8 cellular contexts compared by ENCODE assay signal in genomic region chr17:31392002-31392855, GRCh38. TPM values are rescaled to one million over a fixed set of nuclear protein-coding genes. Genes with fewer than 3 reads are reported as not detected.
DNase-seq lines count a peak whose midpoint lies in the region; ATAC-seq, FAIRE-seq and TF ChIP-seq lines count a peak whose summit lies in the region.

No MANE protein-coding gene starts in this region.

- FAIRE-seq in endothelial cell of umbilical vein (lab: Jason Lieb, UNC) = no peak

- H3K4me1 Mint-ChIP-seq in Caco-2 (ENCODE audit: low read depth, unreplicated experiment) = no peaks in the 10 kb centered on the region

- WGBS in trophoblast cell (ENCODE audit: extremely low coverage, insufficient coverage, insufficient read length) = no CpG with 5 or more reads among the region's 52 CpGs

- H4K8ac ChIP-seq in trophoblast cell (ENCODE audit: low read depth, low read length) = no peak overlapping the region

- H3K27ac Mint-ChIP-seq in Caco-2 (ENCODE audit: unreplicated experiment) = no peak overlapping the region

- no peak overlapping the region for H2BK12ac ChIP-seq in trophoblast cell (ENCODE audit: low read length)

- no peaks in the 10 kb centered on the region for H4K20me1 ChIP-seq in endothelial cell of umbilical vein (replicated peaks; ENCODE audit: control insufficient read depth, extremely low read depth, insufficient read depth, low read length)

- no peaks in the 10 kb centered on the region for H3K4me1 ChIP-seq in Caco-2
- no peaks in the 10 kb centered on the region for H3K4me1 ChIP-seq in endothelial cell of umbilical vein (ENCODE audit: control insufficient read depth, extremely low read depth, insufficient read depth, low read length)
- peaks cover 3 to 7% of the 10 kb centered on the region in 2 experiments for H3K4me1 ChIP-seq in trophoblast cell (ENCODE audit: control insufficient read depth in 1 of 2, insufficient read depth in 2 of 2, low read length in 2 of 2)

- peak overlapping the region; percentile 30 for H3K4me3 ChIP-seq in Caco-2 (ENCODE audit: low read depth, low read length)
- peak overlapping the region in 1 of 3 experiments; percentile 14 for H3K4me3 ChIP-seq in endothelial cell of umbilical vein (replicated peaks in 1 of 3; ENCODE audit: insufficient read depth in 1 of 3, low read depth in 1 of 3, low read length in 3 of 3)
- peak overlapping the region; percentile 68 for H3K4me3 ChIP-seq in trophoblast cell (ENCODE audit: low read depth, low read length)

- no peak overlapping the region for H4K12ac ChIP-seq in trophoblast cell (ENCODE audit: low read depth, low read length)

- H3K4ac ChIP-seq in trophoblast cell (ENCODE audit: low read depth, low read length) = no peak overlapping the region

- no peaks in the 10 kb centered on the region for H3K9me3 Mint-ChIP-seq in Caco-2 (ENCODE audit: unreplicated experiment)

- H4K91ac ChIP-seq in trophoblast cell (ENCODE audit: low read depth, low read length) = no peak overlapping the region

- H3K14ac ChIP-seq in trophoblast cell (ENCODE audit: low read length) = no peak overlapping the region

- H2BK120ac ChIP-seq in trophoblast cell (ENCODE audit: insufficient read depth, low read length, poor library complexity) = no peak overlapping the region

- no peak overlapping the region for H2BK5ac ChIP-seq in trophoblast cell (ENCODE audit: low read depth, low read length, poor library complexity)

- H3K18ac ChIP-seq in trophoblast cell (ENCODE audit: low read length) = no peak overlapping the region

- peak overlapping the region; percentile 12 for H3K4me2 ChIP-seq in endothelial cell of umbilical vein (ENCODE audit: insufficient read depth, low read length)
- peak overlapping the region; percentile 76 for H3K4me2 ChIP-seq in trophoblast cell (ENCODE audit: low read length)

- no peaks in the 10 kb centered on the region for H3K79me2 ChIP-seq in endothelial cell of umbilical vein (ENCODE audit: control insufficient read depth, insufficient read depth, low read length)
- H3K79me2 ChIP-seq in trophoblast cell (ENCODE audit: control insufficient read depth, insufficient read depth, low read length, poor library complexity) = no peaks in the 10 kb centered on the region

- H3K27ac ChIP-seq in endothelial cell of umbilical vein (ENCODE audit: insufficient read depth, low read depth, low read length) = no peak overlapping the region
- no peak overlapping the region for H3K27ac ChIP-seq in trophoblast cell (ENCODE audit: low read depth, low read length)

- ATAC-seq in GM19467 (IDR thresholded peaks at IDR 0.05; ENCODE audit: unreplicated experiment) (no peak), GM18498 (IDR thresholded peaks at IDR 0.05; ENCODE audit: unreplicated experiment) (no peak)

- peaks cover 2% of the 10 kb centered on the region for H3K27me3 ChIP-seq in Caco-2 (replicated peaks; ENCODE audit: control insufficient read depth, insufficient read depth, low read length)
- H3K27me3 ChIP-seq in endothelial cell of umbilical vein (ENCODE audit: control insufficient read depth in 2 of 2, insufficient read depth in 2 of 2, low read length in 2 of 2) = peaks cover 18 to 22% of the 10 kb centered on the region in 2 experiments
- peaks cover 22% of the 10 kb centered on the region for H3K27me3 ChIP-seq in trophoblast cell (ENCODE audit: insufficient read depth, low read length)

- TF ChIP-seq CTCF in Caco-2 (IDR thresholded peaks at IDR 0.05; ENCODE audit: insufficient read depth in 1 of 2, low read depth in 1 of 2, low read length in 1 of 2, severe bottlenecking in 1 of 2, unreplicated experiment in 1 of 2) (no peak), endothelial cell of umbilical vein (IDR thresholded peaks at IDR 0.05; ENCODE audit: extremely low read depth in 1 of 2, insufficient read depth in 1 of 2, low read depth in 1 of 2, low read length in 2 of 2) (no peak)

- no peak overlapping the region for H3K9ac ChIP-seq in endothelial cell of umbilical vein (replicated peaks; ENCODE audit: extremely low read depth, insufficient read depth, low read length)
- H3K9ac ChIP-seq in trophoblast cell (ENCODE audit: low read length) = no peak overlapping the region

- POLR2A ChIA-PET in Caco-2 (lab: Charles Lee) (no interaction called here), endothelial cell of umbilical vein (lab: Charles Lee) (no interaction called here)

- no peak for TF ChIP-seq POLR2A in endothelial cell of umbilical vein (IDR thresholded peaks at IDR 0.05; ENCODE audit: low read depth, low read length)

- no peaks in the 10 kb centered on the region for H3K9me1 ChIP-seq in endothelial cell of umbilical vein (replicated peaks; ENCODE audit: control insufficient read depth, extremely low read depth, insufficient read depth, low read length)

- dilution Hi-C loops in endothelial cell of umbilical vein (cut with MboI; ENCODE audit: extremely low pct_ligation_motif_present, low sequenced_read_pairs) = no loop called here

- H2AFZ ChIP-seq in endothelial cell of umbilical vein (ENCODE audit: low read depth, low read length) (no peak overlapping the region), trophoblast cell (ENCODE audit: insufficient read depth, low read length, poor library complexity) (no peak overlapping the region)

- intact Hi-C loops in Caco-2 (cut with micrococcal nuclease; ENCODE audit: unreplicated experiment) = loop anchor here (5.0 kb wide), 1 partner anchor 35 kb away; no protein-coding TSS in a partner anchor
- intact Hi-C loops in endothelial cell of umbilical vein (cut with micrococcal nuclease) = no loop called here

- H2AK5ac ChIP-seq in trophoblast cell (ENCODE audit: low read length) = no peak overlapping the region

- no peaks in the 10 kb centered on the region for H3K9me3 ChIP-seq in Caco-2
- H3K9me3 ChIP-seq in endothelial cell of umbilical vein (replicated peaks; ENCODE audit: control insufficient read depth, insufficient read depth, low read length) = no peaks in the 10 kb centered on the region
- peaks cover 1% of the 10 kb centered on the region for H3K9me3 ChIP-seq in trophoblast cell (ENCODE audit: insufficient read depth, low read depth, low read length)

- no peaks in the 10 kb centered on the region for H3K36me3 ChIP-seq in Caco-2 (ENCODE audit: control insufficient read depth, insufficient read depth, low read length)
- no peaks in the 10 kb centered on the region for H3K36me3 ChIP-seq in endothelial cell of umbilical vein (ENCODE audit: control insufficient read depth in 2 of 2, extremely low read depth in 1 of 2, insufficient read depth in 2 of 2, low read length in 2 of 2)
- H3K36me3 ChIP-seq in trophoblast cell (ENCODE audit: control insufficient read depth in 1 of 2, insufficient read depth in 2 of 2, low read length in 2 of 2) = no peaks in the 10 kb centered on the region

- CTCF ChIA-PET in Caco-2 (lab: Charles Lee) = no interaction called here
- CTCF ChIA-PET in endothelial cell of umbilical vein (lab: Charles Lee) = no interaction called here

- no peak overlapping the region for H3K23ac ChIP-seq in trophoblast cell (ENCODE audit: low read length)

- DNase-seq in Caco-2 = no peak
- DNase-seq in NCI-H526 (lab: John Stamatoyannopoulos, UW) = peak; percentile 32 to 79
- no peak for DNase-seq in endothelial cell of umbilical vein (ENCODE audit: low read depth, low spot score)
- no peak for DNase-seq in trophoblast cell
- no peak for DNase-seq in dermis blood vessel endothelial cell
- DNase-seq in GM03348 (ENCODE audit: low spot score) = no peak

- peak overlapping the region; percentile 37 for H3K4me3 Mint-ChIP-seq in Caco-2 (ENCODE audit: unreplicated experiment)

- BruUV-seq in Caco-2 (replicated peaks; lab: Mats Ljungman, UMichigan) = no TSS peak
- BruUV-seq in endothelial cell of umbilical vein (replicated peaks; lab: Mats Ljungman, UMichigan) = no TSS peak

- H3K36me3 Mint-ChIP-seq in Caco-2 (ENCODE audit: insufficient read depth, unreplicated experiment) = peaks cover 5% of the 10 kb centered on the region

- H3K27me3 Mint-ChIP-seq in Caco-2 (ENCODE audit: insufficient read depth, unreplicated experiment) = peaks cover 15% of the 10 kb centered on the region

- H3K79me1 ChIP-seq in trophoblast cell (ENCODE audit: low read length) = no peaks in the 10 kb centered on the region

TF ChIP-seq in endothelial cell of umbilical vein, 7 proteins besides CTCF, POLR2A, EP300 and RAD21:
- TF ChIP-seq EZH2 (IDR thresholded peaks at IDR 0.05; ENCODE audit: borderline replicate concordance, low read depth, low read length, severe bottlenecking) (peak; percentile 69), POLR2AphosphoS5 (IDR thresholded peaks at IDR 0.05; ENCODE audit: insufficient read depth, low read depth, low read length) (no peak)

RNA-seq across cellular contexts. Expression of gene RAB11FIP4, which starts 0.8 kb away (rescaled TPM):
- total RNA-seq in Caco-2 (2022) (84.2 and 90.3 TPM in 2 replicates), endothelial cell of umbilical vein (0.38 and 0.92 TPM in 2 replicates), dermis blood vessel endothelial cell (0.05 and 0.17 TPM in 2 replicates)
- polyA plus RNA-seq in endothelial cell of umbilical vein = 0.08 and 0.32 TPM in 2 replicates
- polyA plus RNA-seq in endothelial cell of umbilical vein (2011; cell fraction: cytosol; rRNA removed) = 0.08 and 0.25 TPM in 2 replicates
- 0.25 and 0.38 TPM in 2 replicates for polyA plus RNA-seq in endothelial cell of umbilical vein (2011; cell fraction: nucleus; rRNA removed)
- polyA plus RNA-seq in endothelial cell of umbilical vein (2012) = 0.25 and 0.75 TPM in 2 replicates
- polyA minus RNA-seq in endothelial cell of umbilical vein = 1.1 and 12.3 TPM in 2 replicates
- polyA minus RNA-seq in endothelial cell of umbilical vein (2011; cell fraction: cytosol; rRNA and poly(A)+ RNA removed) = 0.51 TPM
- 0.29 TPM in 1 of 2 replicates, not detected in the other for polyA minus RNA-seq in endothelial cell of umbilical vein (2011; cell fraction: nucleus; rRNA and poly(A)+ RNA removed)
- polyA plus RNA-seq in trophoblast cell (2013) = 83.8 and 85.8 TPM in 2 replicates

Comparison
In these comparisons a context has a peak if more than half of its experiments do, and no peak if none do; other contexts are left out.
1. DNase-seq: peak in NCI-H526 (2 of 2); none in Caco-2 (0 of 2), endothelial cell of umbilical vein (single experiment), trophoblast cell (0 of 2), dermis blood vessel endothelial cell (single experiment) and GM03348 (single experiment).
2. RNA of gene RAB11FIP4, which starts 0.8 kb away (total RNA-seq): 84.2 to 90.3 TPM in Caco-2; 0.38 to 0.92 TPM in endothelial cell of umbilical vein and 0.05 to 0.17 TPM in dermis blood vessel endothelial cell; every median in the first group is over 10 times any median in the second.